Comparison of ENCODE assay signal across 8 cellular contexts in the genomic region with DNA sequence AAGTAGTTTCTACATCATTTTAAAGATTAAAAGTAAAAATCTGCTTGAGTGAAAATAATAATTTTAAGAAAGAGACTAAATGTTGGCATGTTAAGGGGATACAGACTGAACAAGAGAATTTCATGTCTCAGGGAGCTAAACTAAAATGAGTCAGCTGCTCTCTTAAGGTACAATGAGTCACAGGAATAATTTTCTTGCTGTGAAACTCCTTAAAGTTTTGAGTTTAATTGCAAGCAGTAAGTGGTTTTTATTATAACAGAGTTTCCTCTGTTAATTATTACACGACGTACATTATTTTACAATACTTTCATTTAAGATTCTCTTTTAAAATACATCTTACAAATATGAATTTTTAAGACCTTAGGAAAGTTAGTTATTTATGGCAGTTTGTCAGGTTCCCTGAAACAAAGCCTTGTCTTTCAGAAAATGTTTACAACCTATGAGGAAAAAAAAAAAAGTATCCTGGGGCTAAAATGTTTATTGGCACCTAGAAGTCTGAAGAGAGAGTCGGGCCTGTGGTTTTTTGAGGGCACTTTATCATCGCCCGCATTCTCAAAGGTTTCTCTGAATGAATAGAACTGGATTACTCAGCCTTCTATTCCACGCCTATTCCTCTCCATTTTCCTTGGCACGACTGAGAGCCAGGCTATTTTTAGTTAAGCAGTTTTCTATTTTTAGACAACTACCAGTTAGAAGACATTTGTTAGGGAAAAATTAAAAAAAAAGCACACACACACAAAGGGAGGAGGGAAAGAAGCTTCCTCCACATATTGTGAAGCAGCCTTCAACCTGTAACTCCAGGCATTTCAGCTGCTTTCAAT.
DNase-seq lines count a peak whose midpoint lies in the region; ATAC-seq and TF ChIP-seq lines count a peak whose summit lies in the region.

No MANE protein-coding gene starts in this region.

- DNase-seq in NCI-H187 (lab: John Stamatoyannopoulos, UW), result peak; percentile 75 to 89
- DNase-seq in brain microvascular endothelial cell, result peak; percentile 93
- peak; percentile 98 for DNase-seq in kidney tubule cell (ENCODE audit: low spot score)
- DNase-seq in occipital lobe (lab: John Stamatoyannopoulos, UW), result no peak
- DNase-seq in stimulated activated CD4-positive, alpha-beta T cell treated with anti-CD3 and anti-CD28 coated beads, Interleukin-4, amount 100 ng/mL, for 4 hours, result no peak

- no peaks in the 10 kb centered on the region for H3K36me3 ChIP-seq in brain microvascular endothelial cell (replicated peaks)
- no peaks in the 10 kb centered on the region for H3K36me3 ChIP-seq in stomach smooth muscle (ENCODE audit: control insufficient read depth in 2 of 2, insufficient read depth in 2 of 2, low read length in 2 of 2)

- H3K9me3 ChIP-seq in stomach smooth muscle (ENCODE audit: control insufficient read depth in 2 of 2, low read length in 2 of 2), result no peaks in the 10 kb centered on the region

- H3K27me3 ChIP-seq in brain microvascular endothelial cell (replicated peaks) (no peaks in the 10 kb centered on the region), stomach smooth muscle (ENCODE audit: control insufficient read depth in 1 of 2, insufficient read depth in 2 of 2, low read length in 2 of 2) (no peaks in the 10 kb centered on the region)

- H3K4me3 ChIP-seq in brain microvascular endothelial cell (ENCODE audit: low read depth, low read length) (peak overlapping the region; percentile 24), stomach smooth muscle (ENCODE audit: low read length in 2 of 2) (peak overlapping the region; percentile 15 to 45)

- no peak overlapping the region for H3K9ac ChIP-seq in stomach smooth muscle (ENCODE audit: low read length in 2 of 2)

- TF ChIP-seq CTCF in brain microvascular endothelial cell (IDR thresholded peaks at IDR 0.05; ENCODE audit: low read depth, low read length, missing control alignments), result no peak

- no peaks in the 10 kb centered on the region for H3K4me1 ChIP-seq in stomach smooth muscle (ENCODE audit: control insufficient read depth, insufficient read depth, low read length)

- TF ChIP-seq POLR2A in GM18505 (IDR thresholded peaks at IDR 0.05; ENCODE audit: borderline replicate concordance, extremely low read depth, insufficient read depth, insufficient read length), result no peak

- ATAC-seq in GM18505 (IDR thresholded peaks at IDR 0.05; ENCODE audit: unreplicated experiment), result peak; percentile 48
- ATAC-seq in HG02588 (IDR thresholded peaks at IDR 0.05; ENCODE audit: unreplicated experiment), result peak; percentile 53

- in situ Hi-C loops in brain microvascular endothelial cell (cut with HindIII; ENCODE audit: low pct_ligation_motif_present, low sequenced_read_pairs), result no loop called here

- H3K27ac ChIP-seq in brain microvascular endothelial cell (peak overlapping the region; percentile 95), stomach smooth muscle (ENCODE audit: low read length) (no peak overlapping the region)

Comparison
In these comparisons a context has a peak if more than half of its experiments do, and no peak if none do; other contexts are left out.
1. DNase-seq: peak in NCI-H187 (2 of 2), brain microvascular endothelial cell (single experiment) and kidney tubule cell (single experiment); none in occipital lobe (single experiment) and stimulated activated CD4-positive, alpha-beta T cell treated with anti-CD3 and anti-CD28 coated beads, Interleukin-4, amount 100 ng/mL, for 4 hours (0 of 2).